Comparison of ENCODE assay signal across 28 cellular contexts in the genomic region with DNA sequence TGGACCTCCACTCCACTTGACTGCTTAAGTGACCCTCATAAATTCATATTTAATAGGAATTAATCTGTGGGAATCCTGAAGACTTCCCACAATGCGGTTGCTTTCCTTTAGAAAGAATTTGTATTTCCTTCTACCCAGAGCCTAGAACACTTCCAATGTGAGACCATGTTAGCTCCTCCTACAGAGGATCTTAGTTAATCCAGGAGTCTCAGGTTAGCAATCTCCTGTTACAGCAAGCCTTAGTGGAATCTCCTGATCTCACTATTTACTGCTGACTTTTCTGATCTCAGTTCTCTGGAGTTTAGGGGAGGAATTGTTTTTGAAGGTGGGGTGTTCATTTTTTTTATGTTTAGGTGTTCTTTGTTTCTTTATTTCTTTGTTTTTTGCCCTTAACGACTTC.
"Had no signal": no experiment of that assay in that cellular context is flagged by ENCODE, and none has a peak within 500 bp of the region (broad histone marks: within the 10 kb centered on the region; RNA-seq: fewer than 3 reads in every experiment).

No MANE protein-coding gene starts in this region.

- H3K4me1 ChIP-seq: colonic mucosa, gastroesophageal sphincter, left lung, parathyroid adenoma, right atrium auricular region, vagina had no signal

- H3K27ac Mint-ChIP-seq: dendritic cell treated with granulocyte-macrophage colony-stimulating factor and Interleukin-4, amounts not matched to agents 40 ng/mL and 50 ng/mL, for 4 days; endodermal cell; naive thymus-derived CD8-positive, alpha-beta T cell; progenitor cell of endocrine pancreas; stimulated activated effector memory CD8-positive, alpha-beta T cell treated with anti-CD3 and anti-CD28 coated beads, Interleukin-12 subunit alpha, Interleukin-12 subunit beta, amount 100 ng/mL, for 72 hours had no signal

- H3K36me3 ChIP-seq: colonic mucosa, esophagus muscularis mucosa, gastroesophageal sphincter, heart left ventricle, left lung, right atrium auricular region, stomach, thyroid gland, vagina had no signal

- H3K27ac ChIP-seq: colonic mucosa, esophagus muscularis mucosa, foreskin keratinocyte, gastroesophageal sphincter, heart left ventricle, hepatocyte, left lung, parathyroid adenoma, right atrium auricular region, stomach, thyroid gland, vagina had no signal

- H3K4me2 ChIP-seq: hepatocyte, smooth muscle cell had no signal

- H3K9me3 Mint-ChIP-seq: dendritic cell treated with granulocyte-macrophage colony-stimulating factor and Interleukin-4, amounts not matched to agents 40 ng/mL and 50 ng/mL, for 4 days; endodermal cell had no signal

- H3K4me3 Mint-ChIP-seq: dendritic cell treated with granulocyte-macrophage colony-stimulating factor and Interleukin-4, amounts not matched to agents 40 ng/mL and 50 ng/mL, for 4 days; endodermal cell; naive thymus-derived CD8-positive, alpha-beta T cell; stimulated activated effector memory CD8-positive, alpha-beta T cell treated with anti-CD3 and anti-CD28 coated beads, Interleukin-12 subunit alpha, Interleukin-12 subunit beta, amount 100 ng/mL, for 72 hours had no signal

- H3K4me1 Mint-ChIP-seq: naive thymus-derived CD8-positive, alpha-beta T cell; stimulated activated effector memory CD8-positive, alpha-beta T cell treated with anti-CD3 and anti-CD28 coated beads, Interleukin-12 subunit alpha, Interleukin-12 subunit beta, amount 100 ng/mL, for 72 hours had no signal

- H3K9ac ChIP-seq: parathyroid adenoma had no signal

- H3K79me2 ChIP-seq: hepatocyte, parathyroid adenoma had no signal

- H2AFZ ChIP-seq: hepatocyte, parathyroid adenoma had no signal

- H3K4me3 ChIP-seq: colonic mucosa, esophagus muscularis mucosa, gastroesophageal sphincter, heart left ventricle, hepatocyte, left lung, right atrium auricular region, smooth muscle cell, stomach, thyroid gland, vagina had no signal

- H3K9me3 ChIP-seq: colonic mucosa, esophagus muscularis mucosa, gastroesophageal sphincter, heart left ventricle, right atrium auricular region, stomach, thyroid gland, vagina had no signal

- ATAC-seq: foreskin keratinocyte; gastroesophageal sphincter; heart left ventricle; left cardiac atrium; left lung; naive thymus-derived CD8-positive, alpha-beta T cell; sciatic nerve; stimulated activated effector memory CD8-positive, alpha-beta T cell treated with anti-CD3 and anti-CD28 coated beads, Interleukin-12 subunit alpha, Interleukin-12 subunit beta, amount 100 ng/mL, for 72 hours had no signal

- H3K27me3 ChIP-seq: colonic mucosa, esophagus muscularis mucosa, foreskin keratinocyte, gastroesophageal sphincter, heart left ventricle, hepatocyte, left lung, right atrium auricular region, stomach, thyroid gland, vagina had no signal

- H3K36me3 Mint-ChIP-seq: naive thymus-derived CD8-positive, alpha-beta T cell; stimulated activated effector memory CD8-positive, alpha-beta T cell treated with anti-CD3 and anti-CD28 coated beads, Interleukin-12 subunit alpha, Interleukin-12 subunit beta, amount 100 ng/mL, for 72 hours had no signal

- FAIRE-seq: islet of Langerhans had no signal

- H3K27me3 Mint-ChIP-seq: dendritic cell treated with granulocyte-macrophage colony-stimulating factor and Interleukin-4, amounts not matched to agents 40 ng/mL and 50 ng/mL, for 4 days; naive thymus-derived CD8-positive, alpha-beta T cell; progenitor cell of endocrine pancreas had no signal

- DNase-seq: colonic mucosa; effector CD8-positive, alpha-beta T cell; endodermal cell; foreskin keratinocyte; heart left ventricle; left cardiac atrium; left lung; naive thymus-derived CD8-positive, alpha-beta T cell; occipital lobe; stimulated activated CD4-positive, alpha-beta T cell treated with anti-CD3 and anti-CD28 coated beads, Interleukin-12 subunit alpha, Interleukin-12 subunit beta, amount 100 ng/mL, for 4 hours; stimulated activated CD4-positive, alpha-beta T cell treated with anti-CD3 and anti-CD28 coated beads, Interleukin-1b, Interleukin-23, amount 100 ng/mL, for 48 hours; stimulated activated CD4-positive, alpha-beta T cell treated with anti-CD3 and anti-CD28 coated beads, Interleukin-4, amount 100 ng/mL, for 24 hours; stimulated activated naive CD4-positive, alpha-beta T cell treated with Interleukin-2 at 50 U/mL for 16 hours; stomach; thyroid gland; trophoblast cell had no signal
